In the genomic region with DNA sequence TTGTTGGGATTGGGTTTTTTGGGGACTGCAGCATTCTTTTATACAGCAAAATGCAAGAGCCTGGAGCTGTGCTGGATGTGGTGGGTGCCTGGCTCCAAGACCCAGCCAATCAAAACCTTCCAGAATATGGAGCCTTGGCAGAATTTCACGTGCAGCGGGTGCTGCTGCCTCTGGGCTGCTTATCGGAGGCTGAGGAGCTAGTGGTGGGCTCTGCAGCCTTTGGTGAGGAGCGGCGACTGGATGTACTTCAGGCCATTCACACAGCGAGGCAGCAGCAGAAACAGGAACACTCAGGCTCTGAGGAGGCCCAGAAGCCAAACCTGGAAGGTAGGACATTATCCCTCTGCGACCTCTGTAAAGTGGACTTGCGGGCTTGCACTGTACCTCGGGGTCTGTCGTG, we compare ENCODE assay signal across 21 cellular contexts. TPM values are rescaled to one million over a fixed set of nuclear protein-coding genes. Genes with fewer than 3 reads are reported as not detected.
DNase-seq lines count a peak whose midpoint lies in the region; FAIRE-seq and TF ChIP-seq lines count a peak whose summit lies in the region.
"Had no signal": no experiment of that assay in that cellular context is flagged by ENCODE, and none has a peak within 500 bp of the region (broad histone marks: within the 10 kb centered on the region; RNA-seq: fewer than 3 reads in every experiment).

No MANE protein-coding gene starts in this region.

- H3K9me3 ChIP-seq in astrocyte (ENCODE audit: insufficient read depth, low read depth, low read length): no peaks in the 10 kb centered on the region
- no peaks in the 10 kb centered on the region for H3K9me3 ChIP-seq in keratinocyte (ENCODE audit: control insufficient read depth, low read depth, low read length)
- H3K9me3 ChIP-seq in BE2C: no peaks in the 10 kb centered on the region
- H3K9me3 ChIP-seq: HAP-1 had no signal

- FAIRE-seq in astrocyte (lab: Jason Lieb, UNC) (no peak), keratinocyte (lab: Jason Lieb, UNC) (no peak)
- FAIRE-seq: D721Med, G401.6, GM19239, H1 had no signal

- H3K9me3 Mint-ChIP-seq in astrocyte (ENCODE audit: unreplicated experiment): no peaks in the 10 kb centered on the region

- H3K27ac ChIP-seq in astrocyte (ENCODE audit: low read depth, low read length): no peak overlapping the region
- H3K27ac ChIP-seq in keratinocyte (ENCODE audit: control insufficient read depth, insufficient read depth, low read length): peak overlapping the region; percentile 1
- H3K27ac ChIP-seq: C4-2B, HL-60 had no signal

- peak overlapping the region; percentile 6 for H3K4me3 Mint-ChIP-seq in astrocyte (ENCODE audit: unreplicated experiment)
- H3K4me3 Mint-ChIP-seq: CD4-positive, alpha-beta memory T cell had no signal

- TF ChIP-seq CTCF in astrocyte (IDR thresholded peaks at IDR 0.05; ENCODE audit: insufficient read depth, low read depth, low read length) (no peak), keratinocyte (optimal IDR thresholded peaks at IDR 0.05 in 1 of 3, IDR thresholded peaks at IDR 0.05 in 1 of 3, conservative IDR thresholded peaks at IDR 0.05 in 1 of 3; ENCODE audit: extremely low read depth in 1 of 3, insufficient read depth in 2 of 3, low read length in 3 of 3) (no peak), BE2C (IDR thresholded peaks at IDR 0.05; ENCODE audit: low read depth, low read length) (no peak)

- H3K4me1 ChIP-seq in astrocyte (ENCODE audit: insufficient read depth, low read length) (peaks cover 5% of the 10 kb centered on the region), keratinocyte (ENCODE audit: control insufficient read depth, extremely low read depth, insufficient read depth, low read length) (peaks cover 19% of the 10 kb centered on the region), BE2C (no peaks in the 10 kb centered on the region)

- no peak overlapping the region for H3K9ac ChIP-seq in astrocyte (ENCODE audit: low read length)
- H3K9ac ChIP-seq in keratinocyte (ENCODE audit: control insufficient read depth, extremely low read depth, insufficient read depth, low read length): no peak overlapping the region

- H3K36me3 Mint-ChIP-seq in astrocyte (ENCODE audit: low read depth, unreplicated experiment): peaks cover 25% of the 10 kb centered on the region

- H3K9me1 ChIP-seq in keratinocyte (ENCODE audit: control insufficient read depth, extremely low read depth, insufficient read depth, low read length): no peaks in the 10 kb centered on the region

- no peak overlapping the region for H3K27ac Mint-ChIP-seq in astrocyte (ENCODE audit: unreplicated experiment)

- H3K27me3 ChIP-seq in astrocyte (ENCODE audit: insufficient read depth, low read length) (no peaks in the 10 kb centered on the region), keratinocyte (ENCODE audit: control insufficient read depth, extremely low read depth, insufficient read depth, low read length) (no peaks in the 10 kb centered on the region), BE2C (no peaks in the 10 kb centered on the region)

- H3K79me2 ChIP-seq in astrocyte (ENCODE audit: insufficient read depth, low read length) (peaks cover 50% of the 10 kb centered on the region), keratinocyte (ENCODE audit: control insufficient read depth, insufficient read depth, low read length) (peaks cover 54% of the 10 kb centered on the region)

- DNase-seq in activated effector memory CD4-positive, alpha-beta T cell treated with anti-CD3 and anti-CD28 coated beads, Interleukin-2, amount 50 U/mL, for 16 hours: peak; percentile 24
- no peak for DNase-seq in activated effector memory CD4-positive, alpha-beta T cell treated with Interleukin-2 at 50 U/mL for 16 hours
- DNase-seq in astrocyte (ENCODE audit: low read depth): no peak
- no peak for DNase-seq in keratinocyte (ENCODE audit: low read depth, low spot score)
- no peak for DNase-seq in BE2C
- no peak for DNase-seq in activated T-cell treated with anti-CD3 and anti-CD28 coated beads for 4 hours
- DNase-seq in NCI-H2196 (lab: John Stamatoyannopoulos, UW; ENCODE audit: unreplicated experiment): no peak
- DNase-seq: 8988T; AML-193; CD4-positive, alpha-beta memory T cell; COR-L47; DMS153; DMS79 treated with DMSO at 0.1 percent for 48 hours; EL had no signal

- H3K4me2 ChIP-seq in astrocyte (ENCODE audit: low read length) (no peak overlapping the region), keratinocyte (ENCODE audit: control insufficient read depth, extremely low read depth, insufficient read depth, low read depth, low read length) (no peak overlapping the region)

- no peak overlapping the region for H3K4me3 ChIP-seq in astrocyte (ENCODE audit: insufficient read depth, low read depth, low read length)
- no peak overlapping the region for H3K4me3 ChIP-seq in keratinocyte (ENCODE audit: control insufficient read depth in 2 of 3, extremely low read depth in 1 of 3, insufficient read depth in 2 of 3, low read depth in 1 of 3, low read length in 3 of 3)
- H3K4me3 ChIP-seq in BE2C (ENCODE audit: low read depth, low read length): no peak overlapping the region
- H3K4me3 ChIP-seq: HAP-1 had no signal

- H4K20me1 ChIP-seq in astrocyte (ENCODE audit: insufficient read depth, low read length) (peaks cover 38% of the 10 kb centered on the region), keratinocyte (ENCODE audit: control insufficient read depth, extremely low read depth, insufficient read depth, low read length) (no peaks in the 10 kb centered on the region)

- dilution Hi-C loops in keratinocyte (cut with MboI; ENCODE audit: extremely low pct_ligation_motif_present, low sequenced_read_pairs): no loop called here

- H3K4me1 Mint-ChIP-seq in astrocyte (ENCODE audit: low read depth, unreplicated experiment): peaks cover 25% of the 10 kb centered on the region

- H3K36me3 ChIP-seq in astrocyte (ENCODE audit: insufficient read depth, low read length): peaks cover 29% of the 10 kb centered on the region
- peaks cover 27 to 30% of the 10 kb centered on the region in 2 experiments for H3K36me3 ChIP-seq in keratinocyte (ENCODE audit: control insufficient read depth in 2 of 2, extremely low read depth in 1 of 2, insufficient read depth in 2 of 2, low read length in 2 of 2)
- peaks cover 67% of the 10 kb centered on the region for H3K36me3 ChIP-seq in BE2C

- no peaks in the 10 kb centered on the region for H3K27me3 Mint-ChIP-seq in astrocyte (ENCODE audit: low read depth, unreplicated experiment)
- H3K27me3 Mint-ChIP-seq: CD4-positive, alpha-beta memory T cell had no signal

- H2AFZ ChIP-seq in astrocyte (ENCODE audit: low read depth, low read length) (no peak overlapping the region), keratinocyte (ENCODE audit: control insufficient read depth, low read length) (no peak overlapping the region)

RNA-seq across cellular contexts. Expression of gene PEX26, which starts 5.6 kb away (rescaled TPM):
- total RNA-seq in astrocyte: 41.7 and 41.9 TPM in 2 replicates
- 20.8 to 25.7 TPM (median 23.0 TPM) in 3 replicates for polyA plus RNA-seq in keratinocyte
- polyA plus RNA-seq in keratinocyte (2011; ENCODE audit: low read depth): 1.5 TPM
- polyA plus RNA-seq in keratinocyte (2011; cell fraction: cytosol; rRNA removed): 23.0 and 25.0 TPM in 2 replicates
- polyA plus RNA-seq in keratinocyte (2011; cell fraction: nucleus; rRNA removed): 27.1 and 31.4 TPM in 2 replicates
- polyA plus RNA-seq in keratinocyte (2012; ENCODE audit: low replicate concordance): 9.4 and 31.3 TPM in 2 replicates
- 36.8 to 71.0 TPM (median 38.8 TPM) in 3 replicates for polyA minus RNA-seq in keratinocyte
- 22.3 TPM for polyA minus RNA-seq in keratinocyte (2011; cell fraction: cytosol; rRNA and poly(A)+ RNA removed)
- 13.1 and 20.6 TPM in 2 replicates for polyA minus RNA-seq in keratinocyte (2011; cell fraction: nucleus; rRNA and poly(A)+ RNA removed)
- 15.3 TPM for polyA plus RNA-seq in BE2C (2012; ENCODE audit: insufficient read depth, insufficient read length, low read depth)

RNA-seq across cellular contexts. Expression of gene TUBA8, which starts 27.2 kb away (rescaled TPM):
- total RNA-seq in astrocyte: 0.79 TPM in 1 of 2 replicates, not detected in the other
- 0.35 to 0.49 TPM (median 0.41 TPM) in 3 replicates for polyA plus RNA-seq in keratinocyte
- 0.24 TPM for polyA plus RNA-seq in keratinocyte (2011; ENCODE audit: low read depth)
- polyA plus RNA-seq in keratinocyte (2011; cell fraction: cytosol; rRNA removed): 0.42 and 0.43 TPM in 2 replicates
- 0.65 and 1.5 TPM in 2 replicates for polyA plus RNA-seq in keratinocyte (2011; cell fraction: nucleus; rRNA removed)
- polyA plus RNA-seq in keratinocyte (2012; ENCODE audit: low replicate concordance): 0.24 and 0.51 TPM in 2 replicates
- polyA minus RNA-seq in keratinocyte: 0.76 to 0.86 TPM in 2 of 3 replicates, not detected in the other
- polyA minus RNA-seq in keratinocyte (2011; cell fraction: cytosol; rRNA and poly(A)+ RNA removed): not detected
- polyA minus RNA-seq in keratinocyte (2011; cell fraction: nucleus; rRNA and poly(A)+ RNA removed): 0.93 and 1.2 TPM in 2 replicates
- 1.9 TPM for polyA plus RNA-seq in BE2C (2012; ENCODE audit: insufficient read depth, insufficient read length, low read depth)

RNA-seq across cellular contexts. Expression of gene MICAL3, which starts 59.0 kb away (rescaled TPM):
- total RNA-seq in astrocyte: 101 and 113 TPM in 2 replicates
- 22.5 to 50.2 TPM (median 27.9 TPM) in 3 replicates for polyA plus RNA-seq in keratinocyte
- 17.8 TPM for polyA plus RNA-seq in keratinocyte (2011; ENCODE audit: low read depth)
- 21.5 and 22.1 TPM in 2 replicates for polyA plus RNA-seq in keratinocyte (2011; cell fraction: cytosol; rRNA removed)
- polyA plus RNA-seq in keratinocyte (2011; cell fraction: nucleus; rRNA removed): 128 and 137 TPM in 2 replicates
- polyA plus RNA-seq in keratinocyte (2012; ENCODE audit: low replicate concordance): 12.1 and 50.2 TPM in 2 replicates
- polyA minus RNA-seq in keratinocyte: 35.6 to 129 TPM (median 77.2 TPM) in 3 replicates
- polyA minus RNA-seq in keratinocyte (2011; cell fraction: cytosol; rRNA and poly(A)+ RNA removed): 19.6 TPM
- 57.6 and 129 TPM in 2 replicates for polyA minus RNA-seq in keratinocyte (2011; cell fraction: nucleus; rRNA and poly(A)+ RNA removed)
- 34.3 TPM for polyA plus RNA-seq in BE2C (2012; ENCODE audit: insufficient read depth, insufficient read length, low read depth)
